ENCODE assay signal across 10 cellular contexts in the genomic region with DNA sequence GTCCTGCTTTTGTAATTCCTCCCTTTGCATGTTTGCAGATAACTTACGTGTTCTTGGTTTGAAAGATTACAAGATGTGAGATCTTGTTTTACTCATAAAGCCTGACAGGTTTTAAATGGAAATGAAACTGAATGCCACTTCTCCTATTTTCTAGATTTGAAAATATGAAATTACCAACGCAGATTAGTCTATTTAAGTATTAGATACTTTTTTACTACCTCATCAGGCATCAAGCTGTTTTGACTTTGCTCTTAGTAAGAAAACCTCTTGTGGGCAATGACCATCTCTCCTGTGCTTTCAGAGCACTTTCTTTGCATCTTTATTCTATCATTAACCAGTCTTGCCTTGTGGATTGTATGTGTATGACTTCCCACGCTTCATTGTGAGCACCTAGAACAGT. TPM values are rescaled to one million over a fixed set of nuclear protein-coding genes. Genes with fewer than 3 reads are reported as not detected.
A peak's percentile ranks its signal among the peaks of the same experiment; 100 is the strongest.
DNase-seq lines count a peak whose midpoint lies in the region; ATAC-seq, FAIRE-seq and TF ChIP-seq lines count a peak whose summit lies in the region.
"Had no signal": no experiment of that assay in that cellular context is flagged by ENCODE, and none has a peak within 500 bp of the region (broad histone marks: within the 10 kb centered on the region; RNA-seq: fewer than 3 reads in every experiment).

No MANE protein-coding gene starts in this region.

- no peak for FAIRE-seq in pancreas (lab: Jason Lieb, UNC)
- FAIRE-seq: endometrium had no signal

- H3K9me3 Mint-ChIP-seq in CD14-positive monocyte = no peaks in the 10 kb centered on the region

- H3F3A ChIP-seq in GM23248 (ENCODE audit: insufficient read depth) = peaks cover 18% of the 10 kb centered on the region

- peak; percentile 24 for ATAC-seq in GM19025 (IDR thresholded peaks at IDR 0.05; ENCODE audit: low read depth, unreplicated experiment)
- ATAC-seq in HG03095 (IDR thresholded peaks at IDR 0.05; ENCODE audit: unreplicated experiment) = peak; percentile 14
- ATAC-seq in T-helper 17 cell = no peak
- no peak for ATAC-seq in pancreas

- no peak overlapping the region for H3K27ac ChIP-seq in pancreas
- no peak overlapping the region for H3K27ac ChIP-seq in suprapubic skin
- H3K27ac ChIP-seq in GM23248 = no peak overlapping the region

- H3K36me3 ChIP-seq in pancreas (no peaks in the 10 kb centered on the region), suprapubic skin (no peaks in the 10 kb centered on the region), GM23248 (ENCODE audit: low read depth) (no peaks in the 10 kb centered on the region)

- in situ Hi-C loops in GM23248 (cut with MboI) = no loop called here

- intact Hi-C loops in CD14-positive monocyte (cut with micrococcal nuclease) (loop anchor here (5.0 to 10.0 kb wide), 4 partner anchors 37 to 190 kb away; a partner anchor contains a TSS), pancreas (cut with DNase I) (no loop called here)

- TF ChIP-seq EP300 in suprapubic skin (IDR thresholded peaks at IDR 0.05) = no peak

- DNase-seq in CD14-positive monocyte (ENCODE audit: low spot score) = no peak
- DNase-seq in T-helper 17 cell = no peak
- no peak for DNase-seq in glomerular visceral epithelial cell (ENCODE audit: extremely low spot score)
- DNase-seq in pancreas = no peak
- DNase-seq in suprapubic skin (ENCODE audit: low spot score in 2 of 2) = no peak
- no peak for DNase-seq in GM23248
- DNase-seq: mesendoderm had no signal

- no peaks in the 10 kb centered on the region for H3K27me3 ChIP-seq in pancreas
- H3K27me3 ChIP-seq in suprapubic skin = no peaks in the 10 kb centered on the region
- H3K27me3 ChIP-seq in GM23248 (replicated peaks; ENCODE audit: insufficient read depth) = no peaks in the 10 kb centered on the region

- no peak overlapping the region for H3K4me2 ChIP-seq in GM23248 (ENCODE audit: unreplicated experiment)

- WGBS in pancreas, 2 donors = 71 to 74% methylated on average over 3 of the region's 3 CpGs
- 87% methylated on average over 3 of the region's 3 CpGs for WGBS in suprapubic skin
- WGBS in GM23248 (ENCODE audit: low coverage in 1 of 2, low lambda C conversion rate in 2 of 2, missing lambda C conversion rate in 2 of 2), 2 experiments = 99 to 100% methylated on average over 3 of the region's 3 CpGs

- TF ChIP-seq CTCF in CD14-positive monocyte (IDR thresholded peaks at IDR 0.05) = no peak
- no peak for TF ChIP-seq CTCF in pancreas (IDR thresholded peaks at IDR 0.05)
- no peak for TF ChIP-seq CTCF in suprapubic skin (IDR thresholded peaks at IDR 0.05)

- peaks cover 4% of the 10 kb centered on the region; the same call in 1 of the 2 replicates for H4K20me1 ChIP-seq in GM23248 (ENCODE audit: insufficient read depth)

- TF ChIP-seq POLR2A in suprapubic skin (IDR thresholded peaks at IDR 0.05) = no peak

- H3K27ac Mint-ChIP-seq in CD14-positive monocyte = peak overlapping the region; percentile 65 to 86 (median 76)
- H3K27ac Mint-ChIP-seq in T-helper 17 cell = peak overlapping the region; percentile 70

- H3K79me2 ChIP-seq in GM23248 (ENCODE audit: insufficient read depth) = peaks cover 77% of the 10 kb centered on the region

- H3K36me3 Mint-ChIP-seq in CD14-positive monocyte = no peaks in the 10 kb centered on the region
- H3K36me3 Mint-ChIP-seq in T-helper 17 cell (ENCODE audit: low read depth) = peaks cover 5% of the 10 kb centered on the region

- no peaks in the 10 kb centered on the region for H3K9me3 ChIP-seq in T-helper 17 cell (ENCODE audit: control insufficient read depth, low read length, poor library complexity, severe bottlenecking)
- no peaks in the 10 kb centered on the region for H3K9me3 ChIP-seq in pancreas
- no peaks in the 10 kb centered on the region for H3K9me3 ChIP-seq in suprapubic skin
- no peaks in the 10 kb centered on the region for H3K9me3 ChIP-seq in GM23248 (ENCODE audit: low read depth)

- H3K9me2 ChIP-seq in GM23248 (ENCODE audit: insufficient read depth) = no peaks in the 10 kb centered on the region

- H3K27me3 Mint-ChIP-seq in CD14-positive monocyte (ENCODE audit: low read depth in 3 of 3) = no peaks in the 10 kb centered on the region
- no peaks in the 10 kb centered on the region for H3K27me3 Mint-ChIP-seq in T-helper 17 cell

- H2AFZ ChIP-seq in GM23248 = no peak overlapping the region

- H3K4me3 ChIP-seq in pancreas (no peak overlapping the region), suprapubic skin (no peak overlapping the region), GM23248 (no peak overlapping the region)

- peaks cover 18 to 34% (median 18%) of the 10 kb centered on the region in 3 donors for H3K4me1 ChIP-seq in pancreas
- peaks cover 58% of the 10 kb centered on the region for H3K4me1 ChIP-seq in suprapubic skin
- H3K4me1 ChIP-seq in GM23248 (ENCODE audit: insufficient read depth) = peaks cover 25% of the 10 kb centered on the region

- H3K4me1 Mint-ChIP-seq in CD14-positive monocyte = peaks cover 51% of the 10 kb centered on the region
- H3K4me1 Mint-ChIP-seq in T-helper 17 cell = peaks cover 33% of the 10 kb centered on the region

- H3K4me3 Mint-ChIP-seq in CD14-positive monocyte (peak overlapping the region; percentile 42 to 85), T-helper 17 cell (no peak overlapping the region)

- no peak overlapping the region for H3K9ac ChIP-seq in GM23248

RNA-seq across cellular contexts. Expression of a gene that starts 3.5 kb away (rescaled TPM):
- polyA plus RNA-seq in CD14-positive monocyte (10 to 100 TPM; 15.5 to 19.5 TPM), pancreas (10 to 100 TPM in 1 of 2 donors, 1 to 10 TPM in 1; 9.9 to 14.7 TPM), GM23248 (2016; fragmentation: Nextera tagmentation; extraction: Ambion mirVana) (9.9 and 12.0 TPM in 2 replicates)
- total RNA-seq in T-helper 17 cell (10 to 100 TPM; 28.9 to 38.3 TPM), pancreas (10 to 100 TPM; 18.0 to 30.5 (median 24.8) TPM), suprapubic skin (10 to 100 TPM; 38.8 to 79.1 (median 47.9) TPM)
- 32.4 and 55.0 TPM in 2 replicates for total RNA-seq in GM23248 (2014; rRNA removed; shearing (Covaris generic))

Comparison
In these comparisons a context has a peak if more than half of its experiments do, and no peak if none do; other contexts are left out.
1. ATAC-seq: peak in GM19025 (single experiment) and HG03095 (single experiment); none in T-helper 17 cell (single experiment) and pancreas (0 of 4).
2. intact Hi-C loops: an anchor here in CD14-positive monocyte (5.0 to 10.0 kb wide); none called in pancreas.